In genomic region chr1:186044079-186044685, GRCh38 we compare ENCODE assay signal across 32 cellular contexts.
"Had no signal": no experiment of that assay in that cellular context is flagged by ENCODE, and none has a peak within 500 bp of the region (broad histone marks: within the 10 kb centered on the region; RNA-seq: fewer than 3 reads in every experiment).

No MANE protein-coding gene starts in this region.

- H3K79me2 ChIP-seq: hepatocyte had no signal

- H3K27ac ChIP-seq: breast epithelium, cardiac muscle cell, colonic mucosa, dorsolateral prefrontal cortex, gastrocnemius medialis, hepatocyte, VCaP had no signal

- H3K9me3 ChIP-seq: breast epithelium, colonic mucosa, gastrocnemius medialis, heart left ventricle had no signal

- FAIRE-seq: TTC549 had no signal

- H2AFZ ChIP-seq: hepatocyte had no signal

- H3K36me3 ChIP-seq: breast epithelium, colonic mucosa, gastrocnemius medialis had no signal

- DNase-seq: activated CD4-positive, alpha-beta memory T cell treated with anti-CD3 and anti-CD28 coated beads, Interleukin-2, amount 10 ng/mL, durations not matched to agents 7 days and 5 days; activated CD4-positive, alpha-beta T cell treated with anti-CD3 and anti-CD28 coated beads for 1 hour; activated CD4-positive, alpha-beta T cell treated with anti-CD3 and anti-CD28 coated beads for 4 hours; activated CD4-positive, alpha-beta T cell treated with anti-CD3 and anti-CD28 coated beads, Interleukin-2, amount 10 ng/mL, durations not matched to agents 7 days and 5 days; activated CD4-positive, alpha-beta T cell treated with anti-CD3 and anti-CD28 coated beads, Interleukin-2, amount 50 U/mL, for 4 hours; activated effector memory CD4-positive, alpha-beta T cell treated with Interleukin-2 at 50 U/mL for 16 hours; activated gamma-delta T cell treated with Interleukin-2 at 50 U/mL for 16 hours; activated naive CD4-positive, alpha-beta T cell treated with anti-CD3 and anti-CD28 coated beads, Interleukin-2, amount 50 U/mL, for 16 hours; activated naive CD4-positive, alpha-beta T cell treated with Interleukin-2 at 50 U/mL for 16 hours; activated T-cell treated with anti-CD3 and anti-CD28 coated beads, Interleukin-2, amount 50 U/mL, for 4 hours; amniotic stem cell; anterior cingulate cortex; central memory CD4-positive, alpha-beta T cell; cerebellar nuclear complex; colonic mucosa; dorsolateral prefrontal cortex; effector memory CD4-positive, alpha-beta T cell; endodermal cell; foreskin fibroblast; gastrocnemius medialis; glutamatergic neuron; heart left ventricle; T-helper 1 cell; T-helper 17 cell had no signal

- H3K4me2 ChIP-seq: hepatocyte had no signal

- H3K4me3 ChIP-seq: breast epithelium, cardiac muscle cell, colonic mucosa, dorsolateral prefrontal cortex, gastrocnemius medialis, heart left ventricle, hepatocyte had no signal

- H3K27me3 ChIP-seq: breast epithelium, cardiac muscle cell, colonic mucosa, gastrocnemius medialis, heart left ventricle, hepatocyte had no signal

- H3K4me1 ChIP-seq: breast epithelium, colonic mucosa, gastrocnemius medialis had no signal

- ATAC-seq: activated T-cell treated with anti-CD3 and anti-CD28 coated beads, Interleukin-2, amount 50 U/mL, for 4 hours; activated T-helper 17 cell treated with anti-CD3 and anti-CD28 coated beads, Interleukin-2, amount 50 U/mL, for 72 hours; esophagus mucosa; gastrocnemius medialis; heart left ventricle; T-helper 17 cell; WTC11 had no signal
